8 cellular contexts compared by ENCODE assay signal in genomic region chr19:53102701-53103140, GRCh38. TPM values are rescaled to one million over a fixed set of nuclear protein-coding genes. Genes with fewer than 3 reads are reported as not detected.
DNase-seq lines count a peak whose midpoint lies in the region; ATAC-seq and TF ChIP-seq lines count a peak whose summit lies in the region.

No MANE protein-coding gene starts in this region.

- H2AFZ ChIP-seq in OCI-LY1 (ENCODE audit: low read length) = no peak overlapping the region

- H3K79me2 ChIP-seq in OCI-LY1 (ENCODE audit: insufficient read depth, low read length) = peaks cover 28% of the 10 kb centered on the region

- ATAC-seq in HG02610 (IDR thresholded peaks at IDR 0.05; ENCODE audit: unreplicated experiment) (peak; percentile 21), left ventricle myocardium superior (peak; percentile 47)
- ATAC-seq in activated naive CD4-positive, alpha-beta T cell treated with anti-CD3 and anti-CD28 coated beads, Interleukin-2, amount 50 U/mL, for 72 hours = peak in 1 of 2 donors; percentile 16

- DNase-seq in GM03348 (ENCODE audit: low spot score) = peak; percentile 76
- peak in 1 of 2 donors; percentile 39 for DNase-seq in activated naive CD4-positive, alpha-beta T cell treated with anti-CD3 and anti-CD28 coated beads, Interleukin-2, amount 50 U/mL, for 72 hours (ENCODE audit: low spot score in 2 of 2)
- DNase-seq in left ventricle myocardium superior = peak; percentile 55
- DNase-seq in retinal pigment epithelial cell (ENCODE audit: low read depth) = peak; percentile 7
- DNase-seq in COR-L47 (lab: John Stamatoyannopoulos, UW) = no peak
- no peak for DNase-seq in NCI-H524 treated with DMSO at 0.1 percent for 48 hours (lab: John Stamatoyannopoulos, UW)

- TF ChIP-seq CTCF in OCI-LY1 (IDR thresholded peaks at IDR 0.05; ENCODE audit: low read length) = no peak
- TF ChIP-seq CTCF in retinal pigment epithelial cell (conservative IDR thresholded peaks at IDR 0.05; ENCODE audit: low read depth, low read length) = no peak

- peaks cover 9% of the 10 kb centered on the region; the same call in 1 of the 2 replicates for H3K9me3 ChIP-seq in OCI-LY1 (ENCODE audit: low read length)

- peaks cover 5 to 21% of the 10 kb centered on the region in 2 donors for H3K9me3 Mint-ChIP-seq in activated naive CD4-positive, alpha-beta T cell treated with anti-CD3 and anti-CD28 coated beads, Interleukin-2, amount 50 U/mL, for 72 hours

- H4K20me1 ChIP-seq in OCI-LY1 (ENCODE audit: insufficient read depth, low read length) = no peaks in the 10 kb centered on the region

- H3K4me3 ChIP-seq in OCI-LY1 (ENCODE audit: low read depth, low read length, poor library complexity, severe bottlenecking) (peak overlapping the region; percentile 97), retinal pigment epithelial cell (ENCODE audit: low read length) (peak overlapping the region; percentile 94)

- peak overlapping the region; percentile 89 for H3K4me2 ChIP-seq in OCI-LY1 (ENCODE audit: low read length)

- H3F3A ChIP-seq in OCI-LY1 (ENCODE audit: insufficient read depth, low read length) = no peaks in the 10 kb centered on the region

- H3K36me3 Mint-ChIP-seq in activated naive CD4-positive, alpha-beta T cell treated with anti-CD3 and anti-CD28 coated beads, Interleukin-2, amount 50 U/mL, for 72 hours = peaks cover 31 to 66% of the 10 kb centered on the region in 2 donors

- peak overlapping the region; percentile 88 to 95 for H3K27ac Mint-ChIP-seq in activated naive CD4-positive, alpha-beta T cell treated with anti-CD3 and anti-CD28 coated beads, Interleukin-2, amount 50 U/mL, for 72 hours

- intact Hi-C loops in left ventricle myocardium superior (cut with micrococcal nuclease) = no loop called here

- H3K9ac ChIP-seq in OCI-LY1 (ENCODE audit: low read length) = peak overlapping the region; percentile 96

- peaks cover 17% of the 10 kb centered on the region for H3K4me1 ChIP-seq in OCI-LY1 (ENCODE audit: insufficient read depth, low read length, severe bottlenecking)

- peak overlapping the region; percentile 67 for H3K27ac ChIP-seq in OCI-LY1 (ENCODE audit: low read depth, low read length, poor library complexity, severe bottlenecking)

- peaks cover 36% of the 10 kb centered on the region for H3K36me3 ChIP-seq in OCI-LY1 (ENCODE audit: insufficient read depth, low read length)

- no peaks in the 10 kb centered on the region for H3K27me3 ChIP-seq in OCI-LY1 (ENCODE audit: insufficient read depth, low read length)

- H3K9me2 ChIP-seq in OCI-LY1 (ENCODE audit: low read depth, low read length) = no peaks in the 10 kb centered on the region

RNA-seq across cellular contexts. Expression of gene ZNF160, which starts 0.5 kb away (rescaled TPM):
- 10 to 100 TPM; 32.7 to 54.8 TPM for total RNA-seq in activated naive CD4-positive, alpha-beta T cell treated with anti-CD3 and anti-CD28 coated beads, Interleukin-2, amount 50 U/mL, for 72 hours
- total RNA-seq in left ventricle myocardium superior = 19.2 TPM

RNA-seq across cellular contexts. Expression of gene ZNF415, which starts 30.0 kb away (rescaled TPM):
- total RNA-seq in activated naive CD4-positive, alpha-beta T cell treated with anti-CD3 and anti-CD28 coated beads, Interleukin-2, amount 50 U/mL, for 72 hours = 1 to 10 TPM; 1.6 to 2.8 TPM
- 23.9 TPM for total RNA-seq in left ventricle myocardium superior

RNA-seq across cellular contexts. Expression of gene ZNF347, which starts 56.1 kb away (rescaled TPM):
- total RNA-seq in activated naive CD4-positive, alpha-beta T cell treated with anti-CD3 and anti-CD28 coated beads, Interleukin-2, amount 50 U/mL, for 72 hours = 1 to 10 TPM; 5.6 TPM
- 6.6 TPM for total RNA-seq in left ventricle myocardium superior

RNA-seq across cellular contexts. Expression of gene ERVV-2, which starts 58.2 kb away (rescaled TPM):
- total RNA-seq in activated naive CD4-positive, alpha-beta T cell treated with anti-CD3 and anti-CD28 coated beads, Interleukin-2, amount 50 U/mL, for 72 hours = not detected
- not detected for total RNA-seq in left ventricle myocardium superior

Comparison
In these comparisons a context has a peak if more than half of its experiments do, and no peak if none do; other contexts are left out.
1. DNase-seq: peak in GM03348 (single experiment), left ventricle myocardium superior (single experiment) and retinal pigment epithelial cell (single experiment); none in COR-L47 (single experiment) and NCI-H524 treated with DMSO at 0.1 percent for 48 hours (single experiment).